In genomic region chr14:82125963-82126362, GRCh38 we compare ENCODE assay signal across 23 cellular contexts.
"Had no signal": no experiment of that assay in that cellular context is flagged by ENCODE, and none has a peak within 500 bp of the region (broad histone marks: within the 10 kb centered on the region; RNA-seq: fewer than 3 reads in every experiment).

No MANE protein-coding gene starts in this region.

- H3K27ac Mint-ChIP-seq: mesothelial cell of epicardium, naive B cell had no signal

- H3K9me3 ChIP-seq: esophagus muscularis mucosa, gastroesophageal sphincter, heart left ventricle, left lung, lower lobe of right lung had no signal

- H3K9me3 Mint-ChIP-seq: mesothelial cell of epicardium had no signal

- H3K4me3 Mint-ChIP-seq: mesothelial cell of epicardium, naive B cell had no signal

- H3K36me3 ChIP-seq: esophagus muscularis mucosa, gastroesophageal sphincter, heart left ventricle, left lung, lower lobe of right lung had no signal

- H3K36me3 Mint-ChIP-seq: mesothelial cell of epicardium, naive B cell had no signal

- DNase-seq: dermis blood vessel endothelial cell; dorsolateral prefrontal cortex; effector CD4-positive, alpha-beta T cell; effector memory CD4-positive, alpha-beta T cell; foreskin keratinocyte; heart left ventricle; hippocampal formation; left cardiac atrium; left lung; left ventricle myocardium superior; lower lobe of right lung; mesenchymal stem cell; mucosa of descending colon; naive B cell had no signal

- H3K4me1 ChIP-seq: esophagus muscularis mucosa, foreskin keratinocyte, gastroesophageal sphincter, heart left ventricle, left lung, lower lobe of right lung had no signal

- H3K27me3 Mint-ChIP-seq: naive B cell had no signal

- H3K27me3 ChIP-seq: dorsolateral prefrontal cortex, esophagus muscularis mucosa, foreskin keratinocyte, gastroesophageal sphincter, heart left ventricle, left lung had no signal

- ATAC-seq: foreskin keratinocyte, gastroesophageal sphincter, heart left ventricle, left cardiac atrium, left lung, left ventricle myocardium superior, lower lobe of right lung, mucosa of descending colon had no signal

- H3K4me1 Mint-ChIP-seq: mesothelial cell of epicardium, naive B cell had no signal

- H3K4me3 ChIP-seq: coronary artery, dorsolateral prefrontal cortex, esophagus muscularis mucosa, gastroesophageal sphincter, heart left ventricle, left lung, lower lobe of right lung, mucosa of descending colon had no signal

- FAIRE-seq: colon, endothelial cell of umbilical vein, frontal cortex, islet of Langerhans, keratinocyte had no signal

- H3K27ac ChIP-seq: coronary artery, dorsolateral prefrontal cortex, esophagus muscularis mucosa, foreskin keratinocyte, gastroesophageal sphincter, heart left ventricle, left lung, lower lobe of right lung had no signal
